ENCODE assay signal across 1 cellular context in genomic region chr20:36084897-36085617, GRCh38.
A peak's percentile ranks its signal among the peaks of the same experiment; 100 is the strongest.
TF ChIP-seq lines count a peak whose summit lies in the region.

No MANE protein-coding gene starts in this region.

TF ChIP-seq in K562, 482 proteins besides CTCF, POLR2A, EP300 and RAD21 (continued from another document):
- TF ChIP-seq GTF3C2 (IDR thresholded peaks at IDR 0.05; ENCODE audit: borderline replicate concordance, extremely low read depth, insufficient read length), result no peak
- TF ChIP-seq ZNF589 (CRISPR knock-in tag; IDR thresholded peaks at IDR 0.05; ENCODE audit: low read depth), result 0 out of 2 replicates have a peak, but pooled peaks have one; percentile 28
- peak in 1 of 2 experiments; percentile 38; a peak in 2 of 4 replicates for TF ChIP-seq FOXK2 (conservative IDR thresholded peaks at IDR 0.05 in 1 of 2, IDR thresholded peaks at IDR 0.05 in 1 of 2; ENCODE audit: low read depth in 2 of 2)
- TF ChIP-seq ZFP1 (CRISPR knock-in tag; IDR thresholded peaks at IDR 0.05), result no peak
- TF ChIP-seq HDGF (IDR thresholded peaks at IDR 0.05), result 0 out of 2 replicates have a peak, but pooled peaks have one; percentile 6
- no peak for TF ChIP-seq CBFA2T2 (conservative IDR thresholded peaks at IDR 0.05)
- no peak for TF ChIP-seq ZFP30 (CRISPR knock-in tag; IDR thresholded peaks at IDR 0.05; ENCODE audit: borderline replicate concordance)
- no peak for TF ChIP-seq SNAPC5 (CRISPR knock-in tag; IDR thresholded peaks at IDR 0.05)
